ENCODE assay signal across 20 cellular contexts in the genomic region with DNA sequence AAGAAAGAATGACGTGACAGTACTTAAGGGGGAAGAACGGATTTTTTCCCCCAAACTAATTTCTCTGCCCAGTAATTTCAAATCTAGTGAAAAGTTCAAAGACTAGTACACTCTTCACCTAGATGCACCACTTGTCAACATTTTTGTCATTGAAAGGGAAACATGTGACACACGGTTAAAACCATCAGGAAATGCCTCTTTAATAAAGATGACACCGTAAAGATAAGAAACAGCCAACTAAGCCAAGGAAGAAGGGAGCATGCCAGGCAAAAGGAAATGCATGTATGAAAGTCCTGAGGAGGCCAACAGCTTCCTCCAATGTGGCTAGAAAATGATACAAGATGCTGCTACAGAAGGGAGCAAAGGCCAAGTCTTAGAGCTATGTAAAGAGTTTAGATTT. TPM values are rescaled to one million over a fixed set of nuclear protein-coding genes. Genes with fewer than 3 reads are reported as not detected.
DNase-seq lines count a peak whose midpoint lies in the region; ATAC-seq and TF ChIP-seq lines count a peak whose summit lies in the region.
"Had no signal": no experiment of that assay in that cellular context is flagged by ENCODE, and none has a peak within 500 bp of the region (broad histone marks: within the 10 kb centered on the region; RNA-seq: fewer than 3 reads in every experiment).

No MANE protein-coding gene starts in this region.

- POLR2A ChIA-PET in T-cell (lab: Charles Lee), result no interaction called here

- DNase-seq in activated naive CD4-positive, alpha-beta T cell treated with anti-CD3 and anti-CD28 coated beads for 36 hours, result no peak
- no peak for DNase-seq in T-cell
- DNase-seq in choroid plexus epithelial cell (ENCODE audit: low read depth), result peak; percentile 14
- DNase-seq in stimulated activated naive B cell treated with anti-CD40 and anti-IgM and Interleukin-4, amounts not matched to agents 10 μg/mL and 1 μg/mL and 100 μg/mL, for 72 hours, result no peak
- no peak for DNase-seq in NCI-H2081 (lab: John Stamatoyannopoulos, UW)
- DNase-seq: ACHN; activated CD4-positive, alpha-beta T cell treated with anti-CD3 and anti-CD28 coated beads for 1 hour; activated CD8-positive, alpha-beta memory T cell treated with anti-CD3 and anti-CD28 coated beads, Interleukin-2, amount 50 U/mL, for 48 hours; activated naive CD8-positive, alpha-beta T cell treated with anti-CD3 and anti-CD28 coated beads, Interleukin-2, amount 10 ng/mL, durations not matched to agents 7 days and 5 days; endodermal cell; hypothalamus; kidney glomerular epithelial cell; midbrain; NCI-H1930; NCI-H524; nucleus accumbens; SHP77 had no signal

- CTCF ChIA-PET in activated naive CD4-positive, alpha-beta T cell treated with anti-CD3 and anti-CD28 coated beads for 36 hours (lab: Charles Lee), result no interaction called here
- CTCF ChIA-PET in T-cell (lab: Charles Lee), result no interaction called here

- H3K27me3 Mint-ChIP-seq in activated naive CD4-positive, alpha-beta T cell treated with anti-CD3 and anti-CD28 coated beads, Interleukin-2, amount 50 U/mL, for 24 hours, result no peaks in the 10 kb centered on the region
- no peaks in the 10 kb centered on the region for H3K27me3 Mint-ChIP-seq in activated naive CD4-positive, alpha-beta T cell treated with anti-CD3 and anti-CD28 coated beads for 36 hours (ENCODE audit: low read depth)
- no peaks in the 10 kb centered on the region for H3K27me3 Mint-ChIP-seq in T-cell
- no peaks in the 10 kb centered on the region for H3K27me3 Mint-ChIP-seq in stimulated activated naive B cell treated with anti-CD40 and anti-IgM and Interleukin-4, amounts not matched to agents 10 μg/mL and 1 μg/mL and 100 μg/mL, for 72 hours
- H3K27me3 Mint-ChIP-seq: activated naive CD8-positive, alpha-beta T cell treated with anti-CD3 and anti-CD28 coated beads, Interleukin-2, amount 10 ng/mL, durations not matched to agents 7 days and 5 days had no signal

- no peak for TF ChIP-seq CTCF in choroid plexus epithelial cell (conservative IDR thresholded peaks at IDR 0.05; ENCODE audit: low read depth, low read length)

- peaks cover 71% of the 10 kb centered on the region for H3K4me1 Mint-ChIP-seq in activated naive CD4-positive, alpha-beta T cell treated with anti-CD3 and anti-CD28 coated beads, Interleukin-2, amount 50 U/mL, for 24 hours
- peaks cover 57% of the 10 kb centered on the region for H3K4me1 Mint-ChIP-seq in activated naive CD4-positive, alpha-beta T cell treated with anti-CD3 and anti-CD28 coated beads for 36 hours (ENCODE audit: low read depth)
- H3K4me1 Mint-ChIP-seq in T-cell, result peaks cover 63 to 78% (median 68%) of the 10 kb centered on the region in 3 donors
- H3K4me1 Mint-ChIP-seq in stimulated activated naive B cell treated with anti-CD40 and anti-IgM and Interleukin-4, amounts not matched to agents 10 μg/mL and 1 μg/mL and 100 μg/mL, for 72 hours, result peaks cover 23 to 42% of the 10 kb centered on the region in 2 donors

- ATAC-seq in T-cell (replicated peaks in 1 of 4) (peak in 1 of 4 experiments; percentile 37), HG03442 (IDR thresholded peaks at IDR 0.05; ENCODE audit: unreplicated experiment) (no peak), HG02973 (IDR thresholded peaks at IDR 0.05; ENCODE audit: unreplicated experiment) (no peak)
- ATAC-seq in stimulated activated naive B cell treated with anti-CD40 and anti-IgM and Interleukin-4, amounts not matched to agents 10 μg/mL and 1 μg/mL and 100 μg/mL, for 72 hours (replicated peaks), result no peak

- H3K4me3 ChIP-seq in choroid plexus epithelial cell (ENCODE audit: low read depth, low read length), result no peak overlapping the region

- H3K27ac Mint-ChIP-seq in activated naive CD4-positive, alpha-beta T cell treated with anti-CD3 and anti-CD28 coated beads, Interleukin-2, amount 50 U/mL, for 24 hours, result peak overlapping the region; percentile 37
- no peak overlapping the region for H3K27ac Mint-ChIP-seq in activated naive CD4-positive, alpha-beta T cell treated with anti-CD3 and anti-CD28 coated beads for 36 hours
- peak overlapping the region in 1 of 2 donors; percentile 45 for H3K27ac Mint-ChIP-seq in T-cell
- peak overlapping the region; percentile 27 for H3K27ac Mint-ChIP-seq in stimulated activated naive B cell treated with anti-CD40 and anti-IgM and Interleukin-4, amounts not matched to agents 10 μg/mL and 1 μg/mL and 100 μg/mL, for 72 hours
- H3K27ac Mint-ChIP-seq: activated naive CD8-positive, alpha-beta T cell treated with anti-CD3 and anti-CD28 coated beads, Interleukin-2, amount 10 ng/mL, durations not matched to agents 7 days and 5 days; endodermal cell had no signal

- H3K9me3 Mint-ChIP-seq in activated naive CD4-positive, alpha-beta T cell treated with anti-CD3 and anti-CD28 coated beads, Interleukin-2, amount 50 U/mL, for 24 hours, result no peaks in the 10 kb centered on the region
- no peaks in the 10 kb centered on the region for H3K9me3 Mint-ChIP-seq in activated naive CD4-positive, alpha-beta T cell treated with anti-CD3 and anti-CD28 coated beads for 36 hours
- H3K9me3 Mint-ChIP-seq in T-cell, result no peaks in the 10 kb centered on the region
- no peaks in the 10 kb centered on the region for H3K9me3 Mint-ChIP-seq in stimulated activated naive B cell treated with anti-CD40 and anti-IgM and Interleukin-4, amounts not matched to agents 10 μg/mL and 1 μg/mL and 100 μg/mL, for 72 hours
- H3K9me3 Mint-ChIP-seq: activated naive CD8-positive, alpha-beta T cell treated with anti-CD3 and anti-CD28 coated beads, Interleukin-2, amount 10 ng/mL, durations not matched to agents 7 days and 5 days; endodermal cell had no signal

- peak overlapping the region; percentile 2 for H3K4me3 Mint-ChIP-seq in activated naive CD4-positive, alpha-beta T cell treated with anti-CD3 and anti-CD28 coated beads, Interleukin-2, amount 50 U/mL, for 24 hours
- H3K4me3 Mint-ChIP-seq in activated naive CD4-positive, alpha-beta T cell treated with anti-CD3 and anti-CD28 coated beads for 36 hours, result no peak overlapping the region
- peak overlapping the region in 2 of 3 donors; percentile 0 to 35 for H3K4me3 Mint-ChIP-seq in T-cell
- no peak overlapping the region for H3K4me3 Mint-ChIP-seq in stimulated activated naive B cell treated with anti-CD40 and anti-IgM and Interleukin-4, amounts not matched to agents 10 μg/mL and 1 μg/mL and 100 μg/mL, for 72 hours
- H3K4me3 Mint-ChIP-seq: activated naive CD8-positive, alpha-beta T cell treated with anti-CD3 and anti-CD28 coated beads, Interleukin-2, amount 10 ng/mL, durations not matched to agents 7 days and 5 days; endodermal cell had no signal

- no peaks in the 10 kb centered on the region for H3K36me3 Mint-ChIP-seq in activated naive CD4-positive, alpha-beta T cell treated with anti-CD3 and anti-CD28 coated beads, Interleukin-2, amount 50 U/mL, for 24 hours
- peaks cover 1% of the 10 kb centered on the region for H3K36me3 Mint-ChIP-seq in activated naive CD4-positive, alpha-beta T cell treated with anti-CD3 and anti-CD28 coated beads for 36 hours (ENCODE audit: low read depth)
- H3K36me3 Mint-ChIP-seq in T-cell, result no peaks in the 10 kb centered on the region
- H3K36me3 Mint-ChIP-seq in stimulated activated naive B cell treated with anti-CD40 and anti-IgM and Interleukin-4, amounts not matched to agents 10 μg/mL and 1 μg/mL and 100 μg/mL, for 72 hours, result peaks cover 3 to 5% of the 10 kb centered on the region in 2 donors

- intact Hi-C loops in activated naive CD4-positive, alpha-beta T cell treated with anti-CD3 and anti-CD28 coated beads for 36 hours (cut with micrococcal nuclease), result no loop called here

RNA-seq across cellular contexts. Expression of a gene that starts 49.4 kb away (rescaled TPM):
- 10 to 100 TPM; 50.3 to 54.2 TPM for total RNA-seq in activated naive CD4-positive, alpha-beta T cell treated with anti-CD3 and anti-CD28 coated beads for 36 hours
- 10 to 100 TPM; 81.5 to 96.8 (median 91.2) TPM for total RNA-seq in T-cell

RNA-seq across cellular contexts. Expression of a gene that starts 49.8 kb away (rescaled TPM):
- total RNA-seq in activated naive CD4-positive, alpha-beta T cell treated with anti-CD3 and anti-CD28 coated beads for 36 hours, result 1 to 10 TPM; 6.0 to 6.4 TPM
- total RNA-seq in T-cell, result 10 to 100 TPM in 2 of 5 donors, 1 to 10 TPM in 3; 4.0 to 11.1 (median 7.0) TPM

Comparison
In these comparisons a context has a peak if more than half of its experiments do, and no peak if none do; other contexts are left out.
1. H3K4me3 Mint-ChIP-seq: peak in activated naive CD4-positive, alpha-beta T cell treated with anti-CD3 and anti-CD28 coated beads, Interleukin-2, amount 50 U/mL, for 24 hours (single experiment) and T-cell (2 of 3); none in activated naive CD4-positive, alpha-beta T cell treated with anti-CD3 and anti-CD28 coated beads for 36 hours (single experiment) and stimulated activated naive B cell treated with anti-CD40 and anti-IgM and Interleukin-4, amounts not matched to agents 10 μg/mL and 1 μg/mL and 100 μg/mL, for 72 hours (0 of 2).